ENCODE assay signal across 11 cellular contexts in genomic region chr1:10962483-10962882, GRCh38. TPM values are rescaled to one million over a fixed set of nuclear protein-coding genes. Genes with fewer than 3 reads are reported as not detected.
DNase-seq lines count a peak whose midpoint lies in the region; ATAC-seq and TF ChIP-seq lines count a peak whose summit lies in the region.
"Had no signal": no experiment of that assay in that cellular context is flagged by ENCODE, and none has a peak within 500 bp of the region (broad histone marks: within the 10 kb centered on the region; RNA-seq: fewer than 3 reads in every experiment).

No MANE protein-coding gene starts in this region.

- no peaks in the 10 kb centered on the region for H3K4me1 ChIP-seq in PC-3 (ENCODE audit: insufficient read depth, low read length)
- H3K4me1 ChIP-seq in mucosa of descending colon (ENCODE audit: low read depth) = peaks cover 2% of the 10 kb centered on the region

- no peaks in the 10 kb centered on the region for H3K36me3 ChIP-seq in PC-3 (ENCODE audit: low read depth, low read length)
- H3K36me3 ChIP-seq in mucosa of descending colon (ENCODE audit: low read depth) = no peaks in the 10 kb centered on the region
- H3K36me3 ChIP-seq: cardiac muscle cell had no signal

- H3K9ac ChIP-seq in PC-3 (ENCODE audit: low read length) = no peak overlapping the region

- no peaks in the 10 kb centered on the region for H4K20me1 ChIP-seq in PC-3 (ENCODE audit: low read length)

- DNase-seq in Daoy (ENCODE audit: low read depth) (peak; percentile 76), NCI-H2081 treated with DMSO at 0.1 percent for 48 hours (lab: John Stamatoyannopoulos, UW) (peak; percentile 77), PC-3 (peak; percentile 18), mucosa of descending colon (no peak), inferior parietal cortex (ENCODE audit: extremely low spot score) (no peak), RWPE1 (ENCODE audit: low spot score) (no peak)
- no peak for DNase-seq in activated CD4-positive, alpha-beta T cell treated with anti-CD3 and anti-CD28 coated beads for 1 hour
- DNase-seq: CD4-positive, alpha-beta T cell had no signal

- no peak overlapping the region for H3K4me3 ChIP-seq in PC-3 (ENCODE audit: low read length)
- H3K4me3 ChIP-seq in mucosa of descending colon = no peak overlapping the region
- H3K4me3 ChIP-seq: cardiac muscle cell had no signal

- H3K27me3 ChIP-seq in PC-3 (ENCODE audit: low read length) = no peaks in the 10 kb centered on the region

- H3K4me2 ChIP-seq in PC-3 (ENCODE audit: low read length) = no peak overlapping the region

- CTCF ChIA-PET in PC-3 (lab: Charles Lee) = interaction anchor here (0.6 kb wide), 1 partner anchor 525 kb away, joined by 3 read pairs; no protein-coding TSS in a partner anchor
- CTCF ChIA-PET in RWPE1 (lab: Yijun Ruan, JAX) = interaction anchor here (1.2 kb wide), 1 partner anchor 21 kb away, joined by 5 read pairs; no protein-coding TSS in a partner anchor

- TF ChIP-seq CTCF in PC-3 (conservative IDR thresholded peaks at IDR 0.05; ENCODE audit: low read depth, low read length) (no peak), mucosa of descending colon (IDR thresholded peaks at IDR 0.05) (no peak), RWPE1 (conservative IDR thresholded peaks at IDR 0.05; ENCODE audit: low read depth) (no peak)

- no peaks in the 10 kb centered on the region for H3K9me3 ChIP-seq in PC-3 (ENCODE audit: low read length)
- H3K9me3 ChIP-seq in mucosa of descending colon = no peaks in the 10 kb centered on the region

- no TSS peak for BruUV-seq in PC-3 (replicated peaks; lab: Mats Ljungman, UMichigan)

- H3F3A ChIP-seq in PC-3 (ENCODE audit: low read length, unreplicated experiment) = no peaks in the 10 kb centered on the region

- no peaks in the 10 kb centered on the region for H3K79me2 ChIP-seq in PC-3 (ENCODE audit: low read length)

- POLR2A ChIA-PET in PC-3 (lab: Charles Lee; ENCODE audit: unreplicated experiment) (no interaction called here), RWPE1 (lab: Yijun Ruan, JAX; ENCODE audit: low non-redundant PET) (no interaction called here)

- no peak for ATAC-seq in PC-3
- ATAC-seq in mucosa of descending colon = peak; percentile 16
- no peak for ATAC-seq in HG03354 (IDR thresholded peaks at IDR 0.05; ENCODE audit: poor library complexity, severe bottlenecking, unreplicated experiment)

- no peak overlapping the region for H3K27ac ChIP-seq in PC-3 (ENCODE audit: low read length)
- H3K27ac ChIP-seq in RWPE1 = no peak overlapping the region
- H3K27ac ChIP-seq: cardiac muscle cell, epithelial cell of prostate had no signal

- no peaks in the 10 kb centered on the region for H3K9me2 ChIP-seq in PC-3 (replicated peaks; ENCODE audit: low read length)

- H2AFZ ChIP-seq in PC-3 (ENCODE audit: low read length) = no peak overlapping the region

- intact Hi-C loops in PC-3 (cut with micrococcal nuclease) = loop anchor here (10.0 kb wide), 1 partner anchor 448 kb away; no protein-coding TSS in a partner anchor
- intact Hi-C loops in mucosa of descending colon (cut with DNase I, micrococcal nuclease) = no loop called here

RNA-seq across cellular contexts. Expression of gene TARDBP, which starts 50.0 kb away (rescaled TPM):
- 102 and 107 TPM in 2 replicates for total RNA-seq in Daoy (2014; rRNA removed; shearing (Covaris generic))
- total RNA-seq in PC-3 (2014; rRNA removed) (78.5 and 102 TPM in 2 replicates), mucosa of descending colon (100 to 1,000 TPM; 123 to 155 (median 147) TPM)

Comparison
In these comparisons a context has a peak if more than half of its experiments do, and no peak if none do; other contexts are left out.
1. DNase-seq: peak in Daoy (single experiment), NCI-H2081 treated with DMSO at 0.1 percent for 48 hours (single experiment) and PC-3 (single experiment); none in mucosa of descending colon (0 of 3), inferior parietal cortex (single experiment), activated CD4-positive, alpha-beta T cell treated with anti-CD3 and anti-CD28 coated beads for 1 hour (single experiment) and RWPE1 (single experiment).